ENCODE assay signal across 9 cellular contexts in the genomic region with DNA sequence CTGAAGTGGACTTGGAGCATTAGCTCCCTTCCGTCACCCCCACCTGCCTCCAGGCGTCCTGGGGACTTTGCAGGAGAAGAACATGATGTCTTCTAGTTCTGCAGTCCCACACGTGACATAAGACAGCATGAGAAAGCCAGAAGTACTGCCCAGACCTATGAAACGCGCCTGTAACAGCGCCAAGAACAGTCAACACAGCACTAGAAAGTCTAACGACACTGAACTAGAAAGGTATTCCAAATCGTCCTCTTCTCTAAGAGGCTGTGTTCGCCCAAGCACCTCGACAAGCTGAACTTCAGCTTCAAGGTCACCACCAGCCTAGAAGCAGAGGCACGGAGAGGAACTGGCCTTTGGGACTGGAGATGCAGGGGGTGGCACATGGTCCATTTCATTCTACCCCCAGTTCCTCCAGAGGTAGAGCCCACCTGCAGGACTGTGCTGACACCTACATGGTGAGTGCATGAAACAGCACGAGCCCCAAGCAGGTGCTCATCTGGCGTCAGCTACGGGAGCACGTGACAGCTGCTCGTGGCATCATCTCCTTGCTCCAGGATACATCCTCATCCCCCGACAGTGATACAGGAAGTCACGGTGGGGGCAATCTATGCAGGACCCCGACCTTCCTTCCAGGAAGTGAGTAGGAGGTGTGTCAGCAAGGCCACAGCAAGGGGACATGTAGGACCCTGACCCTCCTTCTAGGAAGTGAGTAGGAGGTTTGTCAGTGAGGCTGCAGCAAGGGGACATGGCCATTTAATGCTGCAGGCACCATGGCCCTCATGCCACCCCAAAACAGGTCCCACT. TPM values are rescaled to one million over a fixed set of nuclear protein-coding genes. Genes with fewer than 3 reads are reported as not detected.
A peak's percentile ranks its signal among the peaks of the same experiment; 100 is the strongest.
DNase-seq lines count a peak whose midpoint lies in the region; ATAC-seq and TF ChIP-seq lines count a peak whose summit lies in the region.
"Had no signal": no experiment of that assay in that cellular context is flagged by ENCODE, and none has a peak within 500 bp of the region (broad histone marks: within the 10 kb centered on the region; RNA-seq: fewer than 3 reads in every experiment).

No MANE protein-coding gene starts in this region.

- POLR2A ChIA-PET in naive thymus-derived CD8-positive, alpha-beta T cell (lab: Charles Lee), result interaction anchor here (0.8 to 2.3 kb wide), 10 partner anchors 14 to 254 kb away, joined by 3 to 9 read pairs (median 4); no protein-coding TSS in a partner anchor

- H3K4me1 Mint-ChIP-seq in activated naive CD8-positive, alpha-beta T cell treated with anti-CD3 and anti-CD28 coated beads for 36 hours, result peaks cover 44% of the 10 kb centered on the region
- peaks cover 27 to 59% (median 49%) of the 10 kb centered on the region in 4 donors for H3K4me1 Mint-ChIP-seq in naive thymus-derived CD8-positive, alpha-beta T cell

- H3K36me3 Mint-ChIP-seq in activated naive CD8-positive, alpha-beta T cell treated with anti-CD3 and anti-CD28 coated beads for 36 hours, result peaks cover 3% of the 10 kb centered on the region
- no peaks in the 10 kb centered on the region for H3K36me3 Mint-ChIP-seq in naive thymus-derived CD8-positive, alpha-beta T cell

- H3K4me1 ChIP-seq in DND-41 (ENCODE audit: insufficient read depth, low read length), result peaks cover 74% of the 10 kb centered on the region

- H3K4me2 ChIP-seq in DND-41 (ENCODE audit: insufficient read depth, low read length), result peak overlapping the region; percentile 79

- no peak overlapping the region for H2AFZ ChIP-seq in DND-41 (ENCODE audit: low read depth, low read length)

- peaks cover 58% of the 10 kb centered on the region for H3K36me3 ChIP-seq in DND-41 (ENCODE audit: insufficient read depth, low read length)

- H3K27ac Mint-ChIP-seq in activated naive CD8-positive, alpha-beta T cell treated with anti-CD3 and anti-CD28 coated beads for 36 hours, result peak overlapping the region; percentile 43
- H3K27ac Mint-ChIP-seq in naive thymus-derived CD8-positive, alpha-beta T cell, result peak overlapping the region in 7 of 10 donors; percentile 25 to 93 (median 87)
- H3K27ac Mint-ChIP-seq: activated B cell treated with CpG ODN at 0.5 μM for 24 hours had no signal

- H4K20me1 ChIP-seq in DND-41 (ENCODE audit: insufficient read depth, low read length), result peaks cover 68% of the 10 kb centered on the region

- TF ChIP-seq CTCF in DND-41 (IDR thresholded peaks at IDR 0.05; ENCODE audit: borderline replicate concordance, extremely low read depth, low read length, poor library complexity, severe bottlenecking), result peak; percentile 71
- TF ChIP-seq CTCF in NB4 (IDR thresholded peaks at IDR 0.05; ENCODE audit: low read depth, low read length), result no peak

- H3K9ac ChIP-seq in DND-41 (ENCODE audit: low read depth, low read length), result peak overlapping the region; percentile 68; the same call in 1 of the 2 replicates

- no peaks in the 10 kb centered on the region for H3K27me3 ChIP-seq in DND-41 (ENCODE audit: insufficient read depth, low read length, poor library complexity)

- H3K9me3 Mint-ChIP-seq in activated naive CD8-positive, alpha-beta T cell treated with anti-CD3 and anti-CD28 coated beads for 36 hours, result no peaks in the 10 kb centered on the region
- H3K9me3 Mint-ChIP-seq in naive thymus-derived CD8-positive, alpha-beta T cell, result no peaks in the 10 kb centered on the region
- H3K9me3 Mint-ChIP-seq: activated B cell treated with CpG ODN at 0.5 μM for 24 hours had no signal

- peaks cover 89% of the 10 kb centered on the region for H3K79me2 ChIP-seq in DND-41 (ENCODE audit: insufficient read depth, low read length)

- DNase-seq in DND-41 (peak; percentile 74), NB4 (ENCODE audit: low read depth) (peak; percentile 34), OCI-M1 (lab: John Stamatoyannopoulos, UW) (no peak), NCI-H226 (no peak), NCI-H2107 treated with DMSO at 0.1 percent for 48 hours (lab: John Stamatoyannopoulos, UW; ENCODE audit: unreplicated experiment) (no peak)
- DNase-seq in activated naive CD8-positive, alpha-beta T cell treated with anti-CD3 and anti-CD28 coated beads for 36 hours, result peak; percentile 34
- DNase-seq in naive thymus-derived CD8-positive, alpha-beta T cell, result peak; percentile 42 to 83 (median 56)
- DNase-seq: activated B cell treated with CpG ODN at 0.5 μM for 24 hours had no signal

- peak overlapping the region; percentile 85 for H3K27ac ChIP-seq in DND-41 (ENCODE audit: low read length)

- no peak for ATAC-seq in DND-41 (ENCODE audit: insufficient read depth, low read depth)
- ATAC-seq in naive thymus-derived CD8-positive, alpha-beta T cell, result peak in 1 of 2 donors; percentile 7
- ATAC-seq in HG03342 (IDR thresholded peaks at IDR 0.05; ENCODE audit: unreplicated experiment), result no peak

- H3K4me3 Mint-ChIP-seq in activated naive CD8-positive, alpha-beta T cell treated with anti-CD3 and anti-CD28 coated beads for 36 hours, result no peak overlapping the region
- H3K4me3 Mint-ChIP-seq in naive thymus-derived CD8-positive, alpha-beta T cell, result peak overlapping the region in 5 of 10 donors; percentile 2 to 56 (median 32)
- H3K4me3 Mint-ChIP-seq: activated B cell treated with CpG ODN at 0.5 μM for 24 hours had no signal

- H3K9me3 ChIP-seq in DND-41 (ENCODE audit: insufficient read depth, low read length, severe bottlenecking), result no peaks in the 10 kb centered on the region

- TF ChIP-seq POLR2A in NB4 (IDR thresholded peaks at IDR 0.05; ENCODE audit: extremely low read depth, insufficient read length), result no peak

- peak overlapping the region in 1 of 2 experiments; percentile 65; a peak in 2 of 4 replicates for H3K4me3 ChIP-seq in DND-41 (ENCODE audit: low read depth in 1 of 2, low read length in 2 of 2)
- no peak overlapping the region for H3K4me3 ChIP-seq in NB4 (ENCODE audit: low read depth, low read length)

- no peaks in the 10 kb centered on the region for H3K27me3 Mint-ChIP-seq in activated naive CD8-positive, alpha-beta T cell treated with anti-CD3 and anti-CD28 coated beads for 36 hours
- H3K27me3 Mint-ChIP-seq in naive thymus-derived CD8-positive, alpha-beta T cell, result no peaks in the 10 kb centered on the region
- H3K27me3 Mint-ChIP-seq: activated B cell treated with CpG ODN at 0.5 μM for 24 hours had no signal

RNA-seq across cellular contexts. Expression of a gene that starts 3.7 kb away (rescaled TPM):
- 10 to 100 TPM; 19.1 to 20.2 TPM for total RNA-seq in activated naive CD8-positive, alpha-beta T cell treated with anti-CD3 and anti-CD28 coated beads for 36 hours
- 10 to 100 TPM; 31.7 to 37.3 TPM for total RNA-seq in naive thymus-derived CD8-positive, alpha-beta T cell
- 10 to 100 TPM in 1 of 3 donors, 1 to 10 TPM in 2; 2.8 to 10.1 (median 8.0) TPM for polyA plus RNA-seq in naive thymus-derived CD8-positive, alpha-beta T cell

Comparison
In these comparisons a context has a peak if more than half of its experiments do, and no peak if none do; other contexts are left out.
1. DNase-seq: peak in DND-41 (single experiment), NB4 (single experiment), activated naive CD8-positive, alpha-beta T cell treated with anti-CD3 and anti-CD28 coated beads for 36 hours (single experiment) and naive thymus-derived CD8-positive, alpha-beta T cell (10 of 10); none in OCI-M1 (single experiment), NCI-H226 (single experiment) and NCI-H2107 treated with DMSO at 0.1 percent for 48 hours (single experiment).